Comparison of ENCODE assay signal across 8 cellular contexts in the genomic region with DNA sequence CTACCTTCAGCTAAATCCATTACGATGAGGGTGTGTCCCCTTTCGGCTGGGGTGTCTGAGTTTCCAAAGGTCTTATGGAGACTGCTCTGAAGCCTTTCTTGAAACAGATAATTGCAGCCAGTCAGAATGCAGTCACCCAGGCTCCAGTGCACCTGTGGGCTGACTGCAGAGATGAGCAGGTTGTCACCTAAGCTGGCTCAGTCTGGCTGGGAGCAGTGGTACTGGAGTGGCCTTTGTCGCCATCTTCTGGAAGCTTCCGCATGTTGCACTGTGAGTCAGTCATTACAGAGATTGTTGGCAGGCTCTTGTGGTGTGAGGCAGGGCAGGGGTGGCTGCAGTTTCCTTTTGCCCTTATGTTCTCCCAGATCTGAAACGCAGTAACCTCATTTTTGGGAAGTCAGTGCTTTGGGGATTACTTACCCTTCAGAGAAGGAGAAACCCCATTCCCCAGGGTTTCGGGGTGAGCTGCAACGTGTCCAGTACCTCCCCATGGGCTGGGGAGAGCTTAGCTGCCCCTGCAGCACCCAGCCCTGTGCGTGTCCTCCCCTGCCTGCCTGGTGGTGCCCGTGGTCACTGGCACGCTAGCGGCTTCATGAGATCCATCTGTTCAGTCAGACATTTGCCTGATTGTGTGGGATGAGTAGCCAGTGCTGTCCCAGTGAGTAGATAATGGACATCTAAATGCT. TPM values are rescaled to one million over a fixed set of nuclear protein-coding genes. Genes with fewer than 3 reads are reported as not detected.
DNase-seq lines count a peak whose midpoint lies in the region; ATAC-seq lines count a peak whose summit lies in the region.

No MANE protein-coding gene starts in this region.

- CTCF ChIA-PET in activated CD4-positive, alpha-beta memory T cell treated with anti-CD3 and anti-CD28 coated beads, Interleukin-2, amount 10 ng/mL, durations not matched to agents 7 days and 5 days (lab: Charles Lee): interaction anchor here (0.6 to 14.8 kb wide), 35 partner anchors 9 to 371 kb away, joined by 3 to 390 read pairs (median 5); a partner anchor contains a TSS

- H4K8ac ChIP-seq in mesendoderm (ENCODE audit: low read depth, low read length): no peak overlapping the region

- H3K36me3 Mint-ChIP-seq in activated CD4-positive, alpha-beta memory T cell treated with anti-CD3 and anti-CD28 coated beads, Interleukin-2, amount 10 ng/mL, durations not matched to agents 7 days and 5 days (ENCODE audit: low read depth): peaks cover 6% of the 10 kb centered on the region

- no peak overlapping the region for H2BK120ac ChIP-seq in mesendoderm (ENCODE audit: low read depth, low read length)

- ATAC-seq in GM19455 (IDR thresholded peaks at IDR 0.05; ENCODE audit: unreplicated experiment): peak; percentile 87
- ATAC-seq in HG03520 (IDR thresholded peaks at IDR 0.05; ENCODE audit: unreplicated experiment): peak; percentile 92

- no CpG with 5 or more reads among the region's 11 CpGs for WGBS in mesendoderm (ENCODE audit: extremely low coverage, insufficient coverage, low lambda C conversion rate)

- no peaks in the 10 kb centered on the region for H3K79me2 ChIP-seq in mesendoderm (ENCODE audit: control insufficient read depth, insufficient read depth, low read length)

- H3K4me3 ChIP-seq in mesendoderm (ENCODE audit: low read length): no peak overlapping the region

- no peak overlapping the region for H3K4me2 ChIP-seq in mesendoderm (ENCODE audit: low read length)

- POLR2A ChIA-PET in activated CD4-positive, alpha-beta memory T cell treated with anti-CD3 and anti-CD28 coated beads, Interleukin-2, amount 10 ng/mL, durations not matched to agents 7 days and 5 days (lab: Charles Lee): interaction anchor here (1.4 to 3.3 kb wide), 2 partner anchors 68 to 115 kb away, joined by 5 to 18 read pairs; no protein-coding TSS in a partner anchor

- H3K27me3 ChIP-seq in mesendoderm (ENCODE audit: insufficient read depth, low read length, poor library complexity): no peaks in the 10 kb centered on the region

- no peak overlapping the region for H3K56ac ChIP-seq in mesendoderm (ENCODE audit: low read length)

- no peaks in the 10 kb centered on the region for H3K9me3 Mint-ChIP-seq in activated CD4-positive, alpha-beta memory T cell treated with anti-CD3 and anti-CD28 coated beads, Interleukin-2, amount 10 ng/mL, durations not matched to agents 7 days and 5 days

- H2AK5ac ChIP-seq in mesendoderm (ENCODE audit: low read length): no peak overlapping the region

- no peak overlapping the region for H3K27ac ChIP-seq in mesendoderm (ENCODE audit: low read depth, low read length)

- H3K9ac ChIP-seq in mesendoderm (ENCODE audit: low read length): no peak overlapping the region

- no peak overlapping the region for H3K4me3 Mint-ChIP-seq in activated CD4-positive, alpha-beta memory T cell treated with anti-CD3 and anti-CD28 coated beads, Interleukin-2, amount 10 ng/mL, durations not matched to agents 7 days and 5 days

- no peak overlapping the region for H3K27ac Mint-ChIP-seq in activated CD4-positive, alpha-beta memory T cell treated with anti-CD3 and anti-CD28 coated beads, Interleukin-2, amount 10 ng/mL, durations not matched to agents 7 days and 5 days

- peak; percentile 79 for DNase-seq in COLO829 (ENCODE audit: low spot score)
- peak; percentile 65 for DNase-seq in NCI-H748 treated with DMSO at 0.1 percent for 48 hours (lab: John Stamatoyannopoulos, UW)
- DNase-seq in activated CD4-positive, alpha-beta memory T cell treated with anti-CD3 and anti-CD28 coated beads, Interleukin-2, amount 10 ng/mL, durations not matched to agents 7 days and 5 days: peak; percentile 84
- DNase-seq in effector CD8-positive, alpha-beta T cell (lab: John Stamatoyannopoulos, UW): peak; percentile 45
- peak; percentile 86 for DNase-seq in mesendoderm
- peak; percentile 47 to 58 for DNase-seq in stimulated activated CD8-positive, alpha-beta memory T cell treated with anti-CD3 and anti-CD28 coated beads, Interleukin-2, amount 100 ng/mL, for 1 hour (ENCODE audit: low read depth in 2 of 2)

- no peaks in the 10 kb centered on the region for H3K27me3 Mint-ChIP-seq in activated CD4-positive, alpha-beta memory T cell treated with anti-CD3 and anti-CD28 coated beads, Interleukin-2, amount 10 ng/mL, durations not matched to agents 7 days and 5 days

- H3K23ac ChIP-seq in mesendoderm (ENCODE audit: low read length): no peak overlapping the region

- H3K4me1 ChIP-seq in mesendoderm (ENCODE audit: control insufficient read depth, low read depth, low read length): peaks cover 2% of the 10 kb centered on the region

- H4K5ac ChIP-seq in mesendoderm (ENCODE audit: low read length): no peak overlapping the region

- no peaks in the 10 kb centered on the region for H3K36me3 ChIP-seq in mesendoderm (ENCODE audit: control insufficient read depth, insufficient read depth, low read length)

- no peak overlapping the region for H3K18ac ChIP-seq in mesendoderm (ENCODE audit: low read length)

- H3K79me1 ChIP-seq in mesendoderm (ENCODE audit: low read length): no peaks in the 10 kb centered on the region

- H2BK15ac ChIP-seq in mesendoderm (replicated peaks; ENCODE audit: low read depth): no peak overlapping the region

- no peak overlapping the region for H2BK5ac ChIP-seq in mesendoderm (ENCODE audit: low read length)

- no peak overlapping the region for H3K4ac ChIP-seq in mesendoderm (ENCODE audit: low read depth, low read length)

- H3K4me1 Mint-ChIP-seq in activated CD4-positive, alpha-beta memory T cell treated with anti-CD3 and anti-CD28 coated beads, Interleukin-2, amount 10 ng/mL, durations not matched to agents 7 days and 5 days: peaks cover 16% of the 10 kb centered on the region

RNA-seq across cellular contexts. Expression of a gene that starts 48.0 kb away (rescaled TPM):
- total RNA-seq in activated CD4-positive, alpha-beta memory T cell treated with anti-CD3 and anti-CD28 coated beads, Interleukin-2, amount 10 ng/mL, durations not matched to agents 7 days and 5 days: 10 to 100 TPM; 33.8 to 34.9 TPM
- 15.1 TPM for polyA plus RNA-seq in mesendoderm (2013, experiment 1 of 2)
- 16.4 TPM for polyA plus RNA-seq in mesendoderm (2013, experiment 2 of 2)
